ENCODE assay signal across 7 cellular contexts in genomic region chr3:195643245-195643644, GRCh38. TPM values are rescaled to one million over a fixed set of nuclear protein-coding genes. Genes with fewer than 3 reads are reported as not detected.
"Had no signal": no experiment of that assay in that cellular context is flagged by ENCODE, and none has a peak within 500 bp of the region (broad histone marks: within the 10 kb centered on the region; RNA-seq: fewer than 3 reads in every experiment).

No MANE protein-coding gene starts in this region.

RNA-seq across cellular contexts. Expression of gene APOD, which starts 59.5 kb away (rescaled TPM):
- total RNA-seq: activated CD8-positive, alpha-beta T cell treated with anti-CD3 and anti-CD28 coated beads, Interleukin-2, amount 10 ng/mL, durations not matched to agents 7 days and 5 days; activated naive CD8-positive, alpha-beta T cell treated with anti-CD3 and anti-CD28 coated beads, Interleukin-2, amount 10 ng/mL, durations not matched to agents 7 days and 5 days; activated T-cell treated with anti-CD3 and anti-CD28 coated beads, Interleukin-2, amount 50 U/mL, for 4 hours; cardiac muscle cell; T-helper 17 cell; T-helper 2 cell treated with Interferon-gamma antibody and Interleukin-4, amounts not matched to agents 100 ng/mL and 5 ng/mL, for 36 hours; WTC11 had no signal
